ENCODE assay signal across 9 cellular contexts in genomic region chr3:50617911-50618481, GRCh38. TPM values are rescaled to one million over a fixed set of nuclear protein-coding genes. Genes with fewer than 3 reads are reported as not detected.
DNase-seq lines count a peak whose midpoint lies in the region; ATAC-seq, FAIRE-seq and TF ChIP-seq lines count a peak whose summit lies in the region.
"Had no signal": no experiment of that assay in that cellular context is flagged by ENCODE, and none has a peak within 500 bp of the region (broad histone marks: within the 10 kb centered on the region; RNA-seq: fewer than 3 reads in every experiment).

No MANE protein-coding gene starts in this region.

- POLR2A ChIA-PET in activated CD8-positive, alpha-beta T cell treated with anti-CD3 and anti-CD28 coated beads for 36 hours (lab: Charles Lee): interaction anchor here (1.0 to 25.6 kb wide), 6 partner anchors 9 to 76 kb away, joined by 3 to 2276 read pairs (median 42); partner anchors contain the start of genes C3orf18 and HEMK1

- peak overlapping the region; percentile 90 for H3K27ac Mint-ChIP-seq in activated CD8-positive, alpha-beta T cell treated with anti-CD3 and anti-CD28 coated beads for 36 hours
- no peak overlapping the region for H3K27ac Mint-ChIP-seq in endothelial cell (ENCODE audit: unreplicated experiment)

- H3K4me3 ChIP-seq in HFF-Myc (replicated peaks; ENCODE audit: low read depth, low read length) (peak overlapping the region; percentile 85), right atrium auricular region (peak overlapping the region; percentile 90 to 92), small intestine (ENCODE audit: low read depth in 1 of 2, low read length in 2 of 2) (peak overlapping the region; percentile 61 to 82)

- H3K36me3 Mint-ChIP-seq in activated CD8-positive, alpha-beta T cell treated with anti-CD3 and anti-CD28 coated beads for 36 hours (ENCODE audit: low read depth): peaks cover 80% of the 10 kb centered on the region
- H3K36me3 Mint-ChIP-seq in endothelial cell (ENCODE audit: low read depth, unreplicated experiment): peaks cover 4% of the 10 kb centered on the region

- H3K27ac ChIP-seq in right atrium auricular region (peak overlapping the region; percentile 97 to 98), small intestine (ENCODE audit: low read depth in 1 of 2, low read length in 1 of 2) (peak overlapping the region; percentile 89 to 96)

- ATAC-seq in activated CD8-positive, alpha-beta T cell treated with anti-CD3 and anti-CD28 coated beads for 36 hours: no peak

- no peaks in the 10 kb centered on the region for H3K9me3 Mint-ChIP-seq in activated CD8-positive, alpha-beta T cell treated with anti-CD3 and anti-CD28 coated beads for 36 hours
- H3K9me3 Mint-ChIP-seq in endothelial cell (ENCODE audit: unreplicated experiment): no peaks in the 10 kb centered on the region

- TF ChIP-seq CTCF in HFF-Myc (IDR thresholded peaks at IDR 0.05; ENCODE audit: low read depth, low read length, missing control alignments): no peak
- no peak for TF ChIP-seq CTCF in activated CD8-positive, alpha-beta T cell treated with anti-CD3 and anti-CD28 coated beads for 36 hours (IDR thresholded peaks at IDR 0.05)
- no peak for TF ChIP-seq CTCF in right atrium auricular region (IDR thresholded peaks at IDR 0.05)
- TF ChIP-seq CTCF in endothelial cell (IDR thresholded peaks at IDR 0.05; ENCODE audit: unreplicated experiment): no peak

- H3K4me3 Mint-ChIP-seq in activated CD8-positive, alpha-beta T cell treated with anti-CD3 and anti-CD28 coated beads for 36 hours: peak overlapping the region; percentile 94
- H3K4me3 Mint-ChIP-seq in endothelial cell (ENCODE audit: unreplicated experiment): no peak overlapping the region

- H3K4me1 ChIP-seq in right atrium auricular region (peaks cover 0 to 60% of the 10 kb centered on the region in 2 donors), small intestine (ENCODE audit: control insufficient read depth in 2 of 2, insufficient read depth in 1 of 2, low read depth in 1 of 2, low read length in 1 of 2) (peaks cover 2 to 9% of the 10 kb centered on the region in 2 donors)

- WGBS in small intestine, 3 donors: 29 to 47% (median 32%) methylated on average over 6 of the region's 6 CpGs

- peaks cover 57% of the 10 kb centered on the region for H3K4me1 Mint-ChIP-seq in activated CD8-positive, alpha-beta T cell treated with anti-CD3 and anti-CD28 coated beads for 36 hours (ENCODE audit: low read depth)
- H3K4me1 Mint-ChIP-seq in endothelial cell (ENCODE audit: unreplicated experiment): peaks cover 20% of the 10 kb centered on the region

- no peaks in the 10 kb centered on the region for H3K27me3 ChIP-seq in right atrium auricular region
- H3K27me3 ChIP-seq in small intestine (ENCODE audit: control insufficient read depth in 2 of 2, insufficient read depth in 2 of 2, low read length in 2 of 2): no peaks in the 10 kb centered on the region

- H3K9me3 ChIP-seq in right atrium auricular region (no peaks in the 10 kb centered on the region), small intestine (ENCODE audit: control insufficient read depth, low read depth) (no peaks in the 10 kb centered on the region)

- CTCF ChIA-PET in activated CD8-positive, alpha-beta T cell treated with anti-CD3 and anti-CD28 coated beads for 36 hours (lab: Charles Lee): interaction anchor here (1.0 to 25.1 kb wide), 12 partner anchors 10 to 772 kb away, joined by 3 to 769 read pairs (median 8); partner anchors contain the start of genes C3orf18, DOCK3 and HEMK1

- no peaks in the 10 kb centered on the region for H3K27me3 Mint-ChIP-seq in activated CD8-positive, alpha-beta T cell treated with anti-CD3 and anti-CD28 coated beads for 36 hours
- peaks cover 12% of the 10 kb centered on the region for H3K27me3 Mint-ChIP-seq in endothelial cell (ENCODE audit: unreplicated experiment)

- DNase-seq in HFF-Myc (ENCODE audit: extremely low read depth, low read depth) (no peak), right atrium auricular region (ENCODE audit: low spot score) (no peak), small intestine (peak; percentile 27), NCI-H1417 treated with DMSO at 0.1 percent for 48 hours (lab: John Stamatoyannopoulos, UW) (no peak), HTR-8/SVneo (ENCODE audit: insufficient read length, low spot score) (no peak), ecto neural progenitor cell (ENCODE audit: low spot score) (no peak), endothelial cell (ENCODE audit: low spot score) (no peak)
- peak; percentile 56 for DNase-seq in activated CD8-positive, alpha-beta T cell treated with anti-CD3 and anti-CD28 coated beads for 36 hours

- intact Hi-C loops in activated CD8-positive, alpha-beta T cell treated with anti-CD3 and anti-CD28 coated beads for 36 hours (cut with micrococcal nuclease): loop anchor here (5.0 kb wide), 2 partner anchors 34 to 769 kb away; partner anchors contain the start of gene MANF

- H3K36me3 ChIP-seq in right atrium auricular region: peaks cover 6% of the 10 kb centered on the region
- H3K36me3 ChIP-seq in small intestine (ENCODE audit: control insufficient read depth in 2 of 2, insufficient read depth in 2 of 2, low read length in 2 of 2): no peaks in the 10 kb centered on the region

- FAIRE-seq in small intestine (lab: Jason Lieb, UNC) (no peak), HTR-8/SVneo (lab: Jason Lieb, UNC) (no peak)
- FAIRE-seq: islet of Langerhans had no signal

RNA-seq across cellular contexts. Expression of gene MAPKAPK3, which starts 1.0 kb away (rescaled TPM):
- 100 to 1,000 TPM; 204 to 205 TPM for total RNA-seq in activated CD8-positive, alpha-beta T cell treated with anti-CD3 and anti-CD28 coated beads for 36 hours
- 100 to 1,000 TPM; 148 to 187 TPM for total RNA-seq in right atrium auricular region
- 10 to 100 TPM; 28.2 to 34.4 (median 28.6) TPM for polyA plus RNA-seq in small intestine
- 6.4 TPM for total RNA-seq in endothelial cell (ENCODE audit: unreplicated experiment)

RNA-seq across cellular contexts. Expression of gene CISH, which starts 6.4 kb away (rescaled TPM):
- 100 to 1,000 TPM; 307 to 308 TPM for total RNA-seq in activated CD8-positive, alpha-beta T cell treated with anti-CD3 and anti-CD28 coated beads for 36 hours
- 1 to 10 TPM; 4.7 to 9.9 TPM for total RNA-seq in right atrium auricular region
- polyA plus RNA-seq in small intestine: 1 to 10 TPM; 4.8 to 7.8 (median 6.9) TPM
- 2.6 TPM for total RNA-seq in endothelial cell (ENCODE audit: unreplicated experiment)

RNA-seq across cellular contexts. Expression of gene HEMK1, which starts 48.7 kb away (rescaled TPM):
- total RNA-seq in activated CD8-positive, alpha-beta T cell treated with anti-CD3 and anti-CD28 coated beads for 36 hours: 100 to 1,000 TPM in 1 of 2 experiments, 10 to 100 TPM in 1; 97.1 to 101 TPM
- total RNA-seq in right atrium auricular region (1 to 10 TPM; 7.2 to 9.6 TPM), endothelial cell (ENCODE audit: unreplicated experiment) (10.9 TPM)
- polyA plus RNA-seq in small intestine: 10 to 100 TPM; 13.9 to 18.1 (median 13.9) TPM

RNA-seq across cellular contexts. Expression of gene C3orf18, which starts 50.4 kb away (rescaled TPM):
- 10 to 100 TPM; 37.9 to 41.3 TPM for total RNA-seq in activated CD8-positive, alpha-beta T cell treated with anti-CD3 and anti-CD28 coated beads for 36 hours
- total RNA-seq in right atrium auricular region: 10 to 100 TPM; 25.6 to 34.8 TPM
- 1 to 10 TPM; 1.1 to 3.9 (median 1.9) TPM for polyA plus RNA-seq in small intestine
- 4.0 TPM for total RNA-seq in endothelial cell (ENCODE audit: unreplicated experiment)

RNA-seq across cellular contexts. Expression of gene DOCK3, which starts 56.7 kb away (rescaled TPM):
- 1 to 10 TPM; 3.6 to 4.2 TPM for total RNA-seq in activated CD8-positive, alpha-beta T cell treated with anti-CD3 and anti-CD28 coated beads for 36 hours
- total RNA-seq in right atrium auricular region: 1 to 10 TPM; 2.7 to 4.6 TPM
- under 1 TPM in 1 of 3 donors, not detected in 2; 0.34 TPM for polyA plus RNA-seq in small intestine
- 1.3 TPM for total RNA-seq in endothelial cell (ENCODE audit: unreplicated experiment)

Comparison
In these comparisons a context has a peak if more than half of its experiments do, and no peak if none do; other contexts are left out.
1. DNase-seq: peak in activated CD8-positive, alpha-beta T cell treated with anti-CD3 and anti-CD28 coated beads for 36 hours (single experiment) and small intestine (single experiment); none in HFF-Myc (single experiment), right atrium auricular region (single experiment), NCI-H1417 treated with DMSO at 0.1 percent for 48 hours (single experiment), HTR-8/SVneo (single experiment), ecto neural progenitor cell (single experiment) and endothelial cell (single experiment).
2. RNA of gene MAPKAPK3, which starts 1.0 kb away (total RNA-seq): 204 to 205 TPM in activated CD8-positive, alpha-beta T cell treated with anti-CD3 and anti-CD28 coated beads for 36 hours and 148 to 187 TPM in right atrium auricular region; 6.4 TPM in endothelial cell (single experiment); every median in the first group is over 10 times any median in the second.
3. RNA of gene CISH, which starts 6.4 kb away (total RNA-seq): 307 to 308 TPM in activated CD8-positive, alpha-beta T cell treated with anti-CD3 and anti-CD28 coated beads for 36 hours; 4.7 to 9.9 TPM in right atrium auricular region and 2.6 TPM in endothelial cell (single experiment); every median in the first group is over 10 times any median in the second.
4. Peak in every context shown above with its lines, with median percentiles within 50 percentile points of each other: H3K4me3 ChIP-seq.